8 cellular contexts compared by ENCODE assay signal in the genomic region with DNA sequence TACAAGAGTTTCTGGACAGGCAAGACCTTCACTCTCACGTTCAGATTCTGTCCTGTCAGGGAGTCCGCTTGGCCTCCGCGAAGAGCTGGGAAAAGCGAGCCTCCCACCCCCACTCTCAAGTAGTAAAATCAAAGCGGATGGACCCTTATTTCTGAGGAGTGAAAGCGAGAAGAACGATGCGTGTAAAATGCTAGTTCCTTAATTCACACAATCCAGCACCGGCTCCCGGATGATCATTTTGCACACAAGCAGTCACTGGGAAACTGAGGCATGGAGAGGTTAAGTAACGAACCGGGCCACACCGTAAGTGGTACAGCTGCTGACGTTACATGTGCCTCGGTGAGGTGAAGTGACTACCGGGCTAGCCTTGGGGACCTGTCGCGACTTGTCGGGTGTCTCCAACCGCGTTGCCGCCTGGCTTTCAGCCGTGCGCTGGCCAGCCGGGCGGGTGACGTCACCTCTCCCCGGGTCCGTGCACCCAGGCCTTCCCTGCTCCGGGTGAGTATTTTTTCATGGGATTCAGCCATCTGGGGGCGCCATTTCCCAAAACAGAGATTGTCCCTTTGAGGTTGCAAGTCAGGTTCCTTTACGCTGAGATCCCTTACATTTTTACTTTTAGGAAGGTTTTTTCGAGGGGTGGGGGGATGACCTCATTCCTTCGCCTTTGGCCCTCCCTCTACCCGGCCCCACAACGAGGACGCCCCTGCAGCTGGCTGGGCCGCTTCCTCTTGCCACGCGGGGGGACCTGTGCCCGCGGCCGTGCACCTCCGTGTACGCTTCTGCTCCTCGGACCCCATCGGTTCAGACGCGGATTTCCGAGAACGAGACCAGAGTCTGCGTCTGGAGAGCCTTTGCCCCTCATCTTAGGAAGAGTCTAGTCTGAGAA. TPM values are rescaled to one million over a fixed set of nuclear protein-coding genes. Genes with fewer than 3 reads are reported as not detected.
DNase-seq lines count a peak whose midpoint lies in the region; ATAC-seq and TF ChIP-seq lines count a peak whose summit lies in the region.

No MANE protein-coding gene starts in this region.

- peak overlapping the region; percentile 51 for H3K4me3 ChIP-seq in left ventricle myocardium inferior
- peak overlapping the region; percentile 42 for H3K4me3 ChIP-seq in psoas muscle
- no peak overlapping the region for H3K4me3 ChIP-seq in SJCRH30

- H3K27ac ChIP-seq in left ventricle myocardium inferior (replicated peaks) (no peak overlapping the region), psoas muscle (no peak overlapping the region), SJCRH30 (no peak overlapping the region)

- peak in 3 of 4 donors; percentile 28 to 53 (median 47) for ATAC-seq in psoas muscle

- H3K27me3 Mint-ChIP-seq in activated naive CD8-positive, alpha-beta T cell treated with anti-CD3 and anti-CD28 coated beads for 36 hours = peaks cover 96% of the 10 kb centered on the region

- no peaks in the 10 kb centered on the region for H3K9me3 ChIP-seq in left ventricle myocardium inferior (replicated peaks)
- H3K9me3 ChIP-seq in psoas muscle = no peaks in the 10 kb centered on the region
- H3K9me3 ChIP-seq in SJCRH30 (replicated peaks) = no peaks in the 10 kb centered on the region

- intact Hi-C loops in left ventricle myocardium inferior (cut with micrococcal nuclease) (loop anchor here (10.0 kb wide), 1 partner anchor 233 kb away; no protein-coding TSS in a partner anchor), psoas muscle (cut with DNase I) (no loop called here)

- H3K4me1 ChIP-seq in left ventricle myocardium inferior (peaks cover 36% of the 10 kb centered on the region), psoas muscle (no peaks in the 10 kb centered on the region), SJCRH30 (no peaks in the 10 kb centered on the region)

- no peaks in the 10 kb centered on the region for H3K9me3 Mint-ChIP-seq in activated naive CD8-positive, alpha-beta T cell treated with anti-CD3 and anti-CD28 coated beads for 36 hours

- peak; percentile 69 for DNase-seq in stimulated activated CD4-positive, alpha-beta T cell treated with anti-CD3 and anti-CD28 coated beads, Interleukin-15, amount 100 ng/mL, for 24 hours
- DNase-seq in stimulated activated CD4-positive, alpha-beta T cell treated with anti-CD3 and anti-CD28 coated beads, Interleukin-4, amount 100 ng/mL, for 4 hours = no peak
- DNase-seq in activated naive CD8-positive, alpha-beta T cell treated with anti-CD3 and anti-CD28 coated beads for 36 hours = peak; percentile 55
- DNase-seq in left ventricle myocardium inferior (no peak), psoas muscle (peak; percentile 74 to 75), NCI-H2171 treated with DMSO at 0.1 percent for 48 hours (lab: John Stamatoyannopoulos, UW) (no peak), SJCRH30 (no peak), NCI-H1092 treated with DMSO at 0.1 percent for 48 hours (lab: John Stamatoyannopoulos, UW) (no peak)

- H3K4me1 Mint-ChIP-seq in activated naive CD8-positive, alpha-beta T cell treated with anti-CD3 and anti-CD28 coated beads for 36 hours = peaks cover 34% of the 10 kb centered on the region

- H3K36me3 ChIP-seq in left ventricle myocardium inferior (no peaks in the 10 kb centered on the region), psoas muscle (ENCODE audit: insufficient read depth in 1 of 2, low read depth in 1 of 2) (no peaks in the 10 kb centered on the region), SJCRH30 (no peaks in the 10 kb centered on the region)

- H3K36me3 Mint-ChIP-seq in activated naive CD8-positive, alpha-beta T cell treated with anti-CD3 and anti-CD28 coated beads for 36 hours = no peaks in the 10 kb centered on the region

- no peak overlapping the region for H3K27ac Mint-ChIP-seq in activated naive CD8-positive, alpha-beta T cell treated with anti-CD3 and anti-CD28 coated beads for 36 hours

- WGBS in psoas muscle, 3 donors = 2 to 6% (median 5%) methylated on average over 53 of the region's 53 CpGs

- peak; percentile 37 for TF ChIP-seq CTCF in left ventricle myocardium inferior (IDR thresholded peaks at IDR 0.05; ENCODE audit: borderline replicate concordance)
- no peak for TF ChIP-seq CTCF in psoas muscle (IDR thresholded peaks at IDR 0.05)

- H3K27me3 ChIP-seq in left ventricle myocardium inferior (ENCODE audit: low read depth) (peaks cover 96% of the 10 kb centered on the region), psoas muscle (ENCODE audit: insufficient read depth in 3 of 3, low read length in 2 of 3) (peaks cover under 1 to 82% (median 32%) of the 10 kb centered on the region in 3 donors), SJCRH30 (no peaks in the 10 kb centered on the region)

- H3K4me3 Mint-ChIP-seq in activated naive CD8-positive, alpha-beta T cell treated with anti-CD3 and anti-CD28 coated beads for 36 hours = peak overlapping the region; percentile 77

RNA-seq across cellular contexts. Expression of gene SFRP2, which starts 3.4 kb away (rescaled TPM):
- under 1 TPM in 1 of 2 experiments, not detected in 1; 0.14 TPM for total RNA-seq in activated naive CD8-positive, alpha-beta T cell treated with anti-CD3 and anti-CD28 coated beads for 36 hours
- total RNA-seq in left ventricle myocardium inferior = 0.14 TPM
- total RNA-seq in psoas muscle = 1 to 10 TPM in 2 of 4 donors, under 1 TPM in 2; 0.54 to 9.5 (median 1.7) TPM
- polyA plus RNA-seq in psoas muscle = 1 to 10 TPM in 2 of 3 donors, under 1 TPM in 1; 0.25 to 2.9 (median 2.2) TPM
- total RNA-seq in SJCRH30 (2014; rRNA removed; shearing (Covaris generic)) = not detected in 2 replicates

RNA-seq across cellular contexts. Expression of gene RNF175, which starts 32.4 kb away (rescaled TPM):
- not detected for total RNA-seq in activated naive CD8-positive, alpha-beta T cell treated with anti-CD3 and anti-CD28 coated beads for 36 hours
- total RNA-seq in left ventricle myocardium inferior (0.71 TPM), psoas muscle (not detected)
- polyA plus RNA-seq in psoas muscle = under 1 TPM in 2 of 3 donors, not detected in 1; 0.05 to 0.07 TPM
- total RNA-seq in SJCRH30 (2014; rRNA removed; shearing (Covaris generic)) = not detected in 2 replicates

Comparison
In these comparisons a context has a peak if more than half of its experiments do, and no peak if none do; other contexts are left out.
1. DNase-seq: peak in stimulated activated CD4-positive, alpha-beta T cell treated with anti-CD3 and anti-CD28 coated beads, Interleukin-15, amount 100 ng/mL, for 24 hours (single experiment), activated naive CD8-positive, alpha-beta T cell treated with anti-CD3 and anti-CD28 coated beads for 36 hours (single experiment) and psoas muscle (2 of 2); none in stimulated activated CD4-positive, alpha-beta T cell treated with anti-CD3 and anti-CD28 coated beads, Interleukin-4, amount 100 ng/mL, for 4 hours (0 of 2), left ventricle myocardium inferior (single experiment), NCI-H2171 treated with DMSO at 0.1 percent for 48 hours (single experiment), SJCRH30 (0 of 2) and NCI-H1092 treated with DMSO at 0.1 percent for 48 hours (single experiment).